In the genomic region with DNA sequence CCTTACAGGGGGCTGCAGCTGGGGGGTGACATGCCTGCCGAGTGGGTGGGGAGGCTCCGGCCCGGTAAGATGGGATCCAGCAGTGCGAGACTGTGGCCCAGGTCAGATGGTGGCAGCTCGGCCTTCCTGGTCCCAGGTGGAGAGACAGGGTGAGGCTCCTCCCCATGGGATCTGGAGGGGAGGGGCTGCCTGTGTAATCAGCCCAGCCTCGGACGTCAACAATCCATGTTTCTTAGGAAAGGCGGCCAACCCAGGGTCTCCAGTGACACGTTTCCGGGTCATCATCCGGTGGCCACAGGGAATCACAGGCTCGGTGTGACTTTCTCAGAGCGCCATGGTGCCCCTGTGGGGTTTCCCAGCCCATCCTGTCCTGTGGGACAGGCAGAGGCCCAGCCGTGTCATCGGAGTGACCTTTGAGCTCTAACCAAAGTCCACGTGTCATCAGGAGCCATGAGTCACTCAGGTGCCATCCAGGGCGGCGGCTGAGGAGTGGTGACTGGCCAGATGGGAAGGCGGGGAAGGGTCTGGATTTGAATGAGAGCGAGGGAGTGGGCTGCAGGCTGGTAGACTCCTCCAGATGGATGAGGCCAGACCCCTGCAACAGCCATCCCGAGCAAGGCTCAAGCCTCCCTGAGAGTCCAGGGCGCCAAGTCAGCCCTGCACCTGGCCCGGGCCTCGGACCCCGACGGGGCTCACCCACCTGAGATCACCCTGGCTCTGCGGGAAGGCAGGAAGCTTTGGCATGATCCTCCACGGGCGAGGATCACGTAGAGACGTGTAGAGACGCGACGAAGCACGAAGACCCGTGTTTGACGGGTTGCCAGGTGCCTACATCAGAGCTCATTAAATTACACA, we compare ENCODE assay signal across 1 cellular context.
A peak's percentile ranks its signal among the peaks of the same experiment; 100 is the strongest.
TF ChIP-seq lines count a peak whose summit lies in the region.

No MANE protein-coding gene starts in this region.

TF ChIP-seq in HepG2, 621 proteins besides CTCF, POLR2A, EP300 and RAD21 (continued from another document):
- TF ChIP-seq GMEB1 (CRISPR knock-in tag; IDR thresholded peaks at IDR 0.05; ENCODE audit: borderline replicate concordance) (peak; percentile 61; the same call in 1 of the 2 replicates), ZNF343 (CRISPR knock-in tag; IDR thresholded peaks at IDR 0.05) (peak; percentile 49; the same call in 1 of the 2 replicates), SOX6 (IDR thresholded peaks at IDR 0.05) (no peak), SOX6 (CRISPR knock-in tag; IDR thresholded peaks at IDR 0.05) (peak; percentile 82), KAT7 (CRISPR knock-in tag; IDR thresholded peaks at IDR 0.05; ENCODE audit: borderline replicate concordance) (peak; percentile 62; the same call in 1 of the 2 replicates), ZNF776 (CRISPR knock-in tag; IDR thresholded peaks at IDR 0.05) (no peak), HMGXB3 (CRISPR knock-in tag; IDR thresholded peaks at IDR 0.05; ENCODE audit: borderline replicate concordance) (peak; percentile 64), AKAP8 (CRISPR knock-in tag; IDR thresholded peaks at IDR 0.05) (0 out of 2 replicates have a peak, but pooled peaks have one; percentile 74)
